In genomic region chr12:123634142-123634561, GRCh38 we compare ENCODE assay signal across 1 cellular context.
A peak's percentile ranks its signal among the peaks of the same experiment; 100 is the strongest.
TF ChIP-seq lines count a peak whose summit lies in the region.

No MANE protein-coding gene starts in this region.

TF ChIP-seq in H1, 55 proteins besides CTCF, POLR2A, EP300 and RAD21:
- TF ChIP-seq, protein P1, sequence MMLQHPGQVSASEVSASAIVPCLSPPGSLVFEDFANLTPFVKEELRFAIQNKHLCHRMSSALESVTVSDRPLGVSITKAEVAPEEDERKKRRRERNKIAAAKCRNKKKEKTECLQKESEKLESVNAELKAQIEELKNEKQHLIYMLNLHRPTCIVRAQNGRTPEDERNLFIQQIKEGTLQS (IDR thresholded peaks at IDR 0.05; ENCODE audit: insufficient read depth, low read depth, low read length), result no peak
- peak; percentile 59; the same call in 1 of the 2 replicates for TF ChIP-seq KDM1A (IDR thresholded peaks at IDR 0.05; ENCODE audit: borderline replicate concordance, low read length)
- TF ChIP-seq YY1 (IDR thresholded peaks at IDR 0.05; ENCODE audit: low read depth, low read length), result 0 out of 2 replicates have a peak, but pooled peaks have one; percentile 31
